13 cellular contexts compared by ENCODE assay signal in the genomic region with DNA sequence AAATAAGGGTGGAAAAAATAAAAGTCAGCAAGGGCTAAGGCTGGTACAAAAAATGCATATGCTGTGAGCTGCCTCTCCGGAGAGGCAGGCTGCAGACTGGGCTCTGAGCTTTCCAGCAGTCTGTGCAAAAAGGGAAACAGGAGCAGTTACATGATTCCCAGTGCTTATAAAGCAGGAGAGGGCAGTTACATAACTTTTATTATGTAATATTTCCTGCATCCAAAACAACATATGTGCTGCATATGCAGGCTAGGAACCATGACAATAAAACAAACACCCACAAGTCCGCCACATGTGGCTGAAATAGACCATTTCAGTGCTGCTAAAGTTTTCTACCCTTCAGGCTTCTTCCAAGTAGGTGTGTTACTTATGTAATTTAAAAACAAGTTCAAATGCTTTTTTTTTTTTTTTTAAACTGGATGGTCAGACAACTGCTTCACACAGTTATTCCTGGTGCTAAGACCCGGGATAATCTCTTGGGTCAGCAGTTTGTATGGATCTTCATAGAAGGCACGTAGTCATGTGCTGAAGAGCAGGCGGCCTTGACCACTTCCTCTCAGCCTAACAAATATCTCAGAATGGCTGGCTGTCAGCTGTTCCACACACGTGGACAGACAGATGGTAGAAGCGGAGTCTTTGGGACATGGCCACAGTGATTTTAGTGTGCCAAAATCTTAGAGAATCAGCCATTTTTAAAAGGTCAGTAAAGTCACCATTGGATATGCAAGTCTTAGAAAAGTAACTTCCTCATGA. TPM values are rescaled to one million over a fixed set of nuclear protein-coding genes. Genes with fewer than 3 reads are reported as not detected.
DNase-seq lines count a peak whose midpoint lies in the region; ATAC-seq, FAIRE-seq and TF ChIP-seq lines count a peak whose summit lies in the region.
"Had no signal": no experiment of that assay in that cellular context is flagged by ENCODE, and none has a peak within 500 bp of the region (broad histone marks: within the 10 kb centered on the region; RNA-seq: fewer than 3 reads in every experiment).

No MANE protein-coding gene starts in this region.

- no peak overlapping the region for H3K27ac ChIP-seq in HepG2 (ENCODE audit: extremely low read length, insufficient read depth, low read length)
- no peak overlapping the region for H3K27ac ChIP-seq in tibial nerve

- intact Hi-C loops in HepG2 (cut with micrococcal nuclease; ENCODE audit: unreplicated experiment), result no loop called here

- no peaks in the 10 kb centered on the region for H3K79me2 ChIP-seq in HepG2 (ENCODE audit: insufficient read depth, low read length)

- H2AFZ ChIP-seq in HepG2 (ENCODE audit: low read length), result no peak overlapping the region

- TF ChIP-seq POLR2A in HepG2 (IDR thresholded peaks at IDR 0.05; ENCODE audit: insufficient read depth in 1 of 2, low read depth in 2 of 2, low read length in 2 of 2) (no peak), tibial nerve (IDR thresholded peaks at IDR 0.05) (no peak)

- CTCF ChIA-PET in HepG2 (lab: Yijun Ruan, JAX; ENCODE audit: low intra/inter-chr PET ratio, low total read pairs), result no interaction called here

- H3K4me2 ChIP-seq in HepG2 (ENCODE audit: low read depth, low read length), result no peak overlapping the region

- no peaks in the 10 kb centered on the region for H3K9me3 ChIP-seq in HepG2 (ENCODE audit: low read length)
- no peaks in the 10 kb centered on the region for H3K9me3 ChIP-seq in tibial nerve

- BruUV-seq in HepG2 (replicated peaks; lab: Mats Ljungman, UMichigan), result no TSS peak

- H3K4me3 ChIP-seq in choroid plexus epithelial cell (ENCODE audit: low read depth, low read length) (no peak overlapping the region), HepG2 (replicated peaks in 1 of 3; ENCODE audit: insufficient read depth in 1 of 3, low read depth in 2 of 3, low read length in 3 of 3) (no peak overlapping the region), tibial nerve (no peak overlapping the region)

- POLR2A ChIA-PET in HepG2 (lab: Yijun Ruan, JAX), result no interaction called here

- FAIRE-seq in HepG2 (lab: Jason Lieb, UNC), result no peak
- FAIRE-seq: A204.1 had no signal

- H3K36me3 ChIP-seq in HepG2 (replicated peaks in 1 of 2; ENCODE audit: control insufficient read depth in 1 of 2, insufficient read depth in 2 of 2, low read length in 2 of 2) (peaks cover 0 to 4% of the 10 kb centered on the region in 2 experiments; a peak in 1 of 5 replicates), tibial nerve (peaks cover 0 to 38% (median 0%) of the 10 kb centered on the region in 3 donors)

- no peak overlapping the region for H3K9ac ChIP-seq in HepG2 (ENCODE audit: insufficient read depth, low read depth, low read length)

- H3K27me3 ChIP-seq in HepG2 (ENCODE audit: control insufficient read depth in 1 of 2, insufficient read depth in 2 of 2, low read length in 2 of 2), result no peaks in the 10 kb centered on the region
- no peaks in the 10 kb centered on the region for H3K27me3 ChIP-seq in tibial nerve

- no peak for TF ChIP-seq RAD21 in HepG2 (CRISPR knock-in tag; IDR thresholded peaks at IDR 0.05)

- TF ChIP-seq EP300 in HepG2 (IDR thresholded peaks at IDR 0.05; ENCODE audit: low read depth in 2 of 2, low read length in 2 of 2) (no peak), HepG2 (CRISPR knock-in tag; IDR thresholded peaks at IDR 0.05; ENCODE audit: borderline replicate concordance) (no peak), tibial nerve (IDR thresholded peaks at IDR 0.05) (peak; percentile 40 to 59)

- in situ Hi-C loops in HepG2 (cut with HindIII; ENCODE audit: extremely low pct_ligation_motif_present, low pct_unique_long_range_greater_than_20kb), result no loop called here

- H4K20me1 ChIP-seq in HepG2 (ENCODE audit: insufficient read depth, low read length), result no peaks in the 10 kb centered on the region

- H3K4me1 ChIP-seq in HepG2 (ENCODE audit: insufficient read depth, low read length), result peaks cover 20% of the 10 kb centered on the region
- H3K4me1 ChIP-seq in tibial nerve, result no peaks in the 10 kb centered on the region

- WGBS in HepG2 (ENCODE audit: low lambda C conversion rate), result 87% methylated on average over 7 of the region's 7 CpGs
- 75 to 78% methylated on average over 7 of the region's 7 CpGs for WGBS in tibial nerve, 2 donors

- TF ChIP-seq CTCF in choroid plexus epithelial cell (conservative IDR thresholded peaks at IDR 0.05; ENCODE audit: low read depth, low read length) (no peak), HepG2 (CRISPR knock-in tag; IDR thresholded peaks at IDR 0.05) (no peak), tibial nerve (IDR thresholded peaks at IDR 0.05) (no peak)

- DNase-seq in NOMO-1 (lab: John Stamatoyannopoulos, UW; ENCODE audit: unreplicated experiment in 2 of 2) (peak; percentile 42 to 45), NOMO-1 treated with dmso at 0.1 percent for 144 hours (lab: John Stamatoyannopoulos, UW; ENCODE audit: unreplicated experiment) (no peak), choroid plexus epithelial cell (ENCODE audit: low read depth) (peak; percentile 31), HepG2 (ENCODE audit: low spot score) (no peak), tibial nerve (ENCODE audit: low spot score in 2 of 2) (peak in 1 of 2 donors; percentile 64), cerebellar nuclear complex (lab: John Stamatoyannopoulos, UW) (no peak)
- DNase-seq in activated CD4-positive, alpha-beta T cell treated with anti-CD3 and anti-CD28 coated beads for 1 hour, result no peak
- DNase-seq: DMS79; NCI-H187; stimulated activated naive CD8-positive, alpha-beta T cell treated with anti-CD3 and anti-CD28 coated beads, Interleukin-15, amount 100 ng/mL, for 72 hours; T1000 had no signal

- ATAC-seq in HepG2 (no peak), GM18873 (IDR thresholded peaks at IDR 0.05; ENCODE audit: low FRiP score, unreplicated experiment) (no peak)
- ATAC-seq: stimulated activated naive CD8-positive, alpha-beta T cell treated with anti-CD3 and anti-CD28 coated beads, Interleukin-15, amount 100 ng/mL, for 72 hours had no signal

TF ChIP-seq in HepG2, 621 proteins besides CTCF, POLR2A, EP300 and RAD21:
- peak; percentile 16 to 30; a peak in 3 of 4 replicates for TF ChIP-seq MAFK (conservative IDR thresholded peaks at IDR 0.05 in 1 of 2, IDR thresholded peaks at IDR 0.05 in 1 of 2; ENCODE audit: low read length in 2 of 2)
- TF ChIP-seq, protein P1, sequence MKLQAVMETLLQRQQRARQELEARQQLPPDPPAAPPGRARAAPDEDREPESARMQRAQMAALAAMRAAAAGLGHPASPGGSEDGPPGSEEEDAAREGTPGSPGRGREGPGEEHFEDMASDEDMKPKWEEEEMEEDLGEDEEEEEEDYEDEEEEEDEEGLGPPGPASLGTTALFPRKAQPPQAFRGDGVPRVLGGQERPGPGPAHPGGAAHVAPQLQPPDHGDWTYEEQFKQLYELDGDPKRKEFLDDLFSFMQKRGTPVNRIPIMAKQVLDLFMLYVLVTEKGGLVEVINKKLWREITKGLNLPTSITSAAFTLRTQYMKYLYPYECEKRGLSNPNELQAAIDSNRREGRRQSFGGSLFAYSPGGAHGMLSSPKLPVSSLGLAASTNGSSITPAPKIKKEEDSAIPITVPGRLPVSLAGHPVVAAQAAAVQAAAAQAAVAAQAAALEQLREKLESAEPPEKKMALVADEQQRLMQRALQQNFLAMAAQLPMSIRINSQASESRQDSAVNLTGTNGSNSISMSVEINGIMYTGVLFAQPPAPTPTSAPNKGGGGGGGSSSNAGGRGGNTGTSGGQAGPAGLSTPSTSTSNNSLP (IDR thresholded peaks at IDR 0.05; ENCODE audit: low read depth, low read length), result no peak
TF ChIP-seq in HepG2: peak in this region for 1.

RNA-seq across cellular contexts. Expression of gene ARMC9, which starts 43.5 kb away (rescaled TPM):
- total RNA-seq in HepG2 (2016; rRNA removed; fragmentation: Illumina TruSeq; extraction: Trizol), result 12.8 and 14.5 TPM in 2 replicates
- 5.3 and 5.6 TPM in 2 replicates for total RNA-seq in HepG2 (2016; cell fraction: cytosol; rRNA removed; fragmentation: Illumina TruSeq; extraction: Trizol; ENCODE audit: low read depth)
- total RNA-seq in HepG2 (2016; cell fraction: insoluble cytoplasmic fraction; rRNA removed; fragmentation: Illumina TruSeq; extraction: Trizol), result 10.9 and 12.6 TPM in 2 replicates
- 4.9 and 6.6 TPM in 2 replicates for total RNA-seq in HepG2 (2016; cell fraction: membrane; rRNA removed; fragmentation: Illumina TruSeq; extraction: Trizol)
- 17.4 and 18.3 TPM in 2 replicates for total RNA-seq in HepG2 (2016; cell fraction: nucleus; rRNA removed; fragmentation: Illumina TruSeq; extraction: Trizol)
- 7.0 and 9.1 TPM in 2 replicates for polyA plus RNA-seq in HepG2 (2011; rRNA removed)
- polyA plus RNA-seq in HepG2 (2011; cell fraction: cytosol; rRNA removed), result 5.7 and 7.4 TPM in 2 replicates
- polyA plus RNA-seq in HepG2 (2011; cell fraction: nucleus; rRNA removed), result 11.9 and 14.3 TPM in 2 replicates
- polyA plus RNA-seq in HepG2 (2012), result 5.8 and 6.7 TPM in 2 replicates
- polyA plus RNA-seq in HepG2 (2016; cell fraction: cytosol; fragmentation: Illumina TruSeq; extraction: Trizol; ENCODE audit: low read depth), result 1.2 and 1.3 TPM in 2 replicates
- polyA plus RNA-seq in HepG2 (2016; cell fraction: insoluble cytoplasmic fraction; fragmentation: Illumina TruSeq; extraction: Trizol; ENCODE audit: low read depth), result 8.7 and 10.7 TPM in 2 replicates
- 1.9 and 3.0 TPM in 2 replicates for polyA plus RNA-seq in HepG2 (2016; cell fraction: membrane; fragmentation: Illumina TruSeq; extraction: Trizol; ENCODE audit: low read depth)
- polyA plus RNA-seq in HepG2 (2016; cell fraction: nucleus; fragmentation: Illumina TruSeq; extraction: Trizol; ENCODE audit: insufficient read depth, low read depth), result 10.3 and 16.0 TPM in 2 replicates
- 27.1 and 32.1 TPM in 2 replicates for polyA minus RNA-seq in HepG2 (2011; rRNA and poly(A)+ RNA removed; ENCODE audit: low replicate concordance)
- 5.9 and 7.2 TPM in 2 replicates for polyA minus RNA-seq in HepG2 (2011; cell fraction: cytosol; rRNA and poly(A)+ RNA removed)
- polyA minus RNA-seq in HepG2 (2011; cell fraction: nucleus; rRNA and poly(A)+ RNA removed), result 29.2 and 35.8 TPM in 2 replicates
- total RNA-seq in tibial nerve, result 10 to 100 TPM in 3 of 4 donors, 1 to 10 TPM in 1; 8.7 to 30.0 (median 18.6) TPM

Comparison
In these comparisons a context has a peak if more than half of its experiments do, and no peak if none do; other contexts are left out.
1. DNase-seq: peak in NOMO-1 (2 of 2) and choroid plexus epithelial cell (single experiment); none in NOMO-1 treated with dmso at 0.1 percent for 144 hours (single experiment), HepG2 (single experiment), activated CD4-positive, alpha-beta T cell treated with anti-CD3 and anti-CD28 coated beads for 1 hour (single experiment) and cerebellar nuclear complex (0 of 2).